In genomic region chr2:61950571-61951315, GRCh38 we compare ENCODE assay signal across 1 cellular context.
TF ChIP-seq lines count a peak whose summit lies in the region.

No MANE protein-coding gene starts in this region.

TF ChIP-seq in SK-N-SH, 30 proteins besides CTCF, POLR2A, EP300 and RAD21 (continued from another document):
- no peak for TF ChIP-seq GATA2 (CRISPR knock-in tag; IDR thresholded peaks at IDR 0.05)
